37 cellular contexts compared by ENCODE assay signal in the genomic region with DNA sequence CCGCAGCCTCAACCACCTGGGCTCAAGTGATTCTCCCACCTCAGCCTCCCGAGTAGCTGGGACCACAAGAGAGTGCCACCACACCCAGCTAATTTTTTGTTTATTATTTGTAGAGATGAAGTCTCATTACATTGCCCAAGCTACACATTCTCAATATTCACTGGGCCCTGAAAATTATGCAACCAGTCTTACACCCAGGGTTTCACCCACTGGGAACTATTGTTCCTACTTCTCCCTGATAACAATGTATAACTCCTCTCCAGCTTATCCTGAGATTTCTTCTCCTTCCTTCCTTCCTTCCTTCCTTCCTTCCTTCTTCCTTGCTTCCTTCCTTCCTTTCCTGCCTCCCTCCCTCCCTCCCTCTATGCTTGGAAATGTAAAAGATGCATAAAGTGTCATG. TPM values are rescaled to one million over a fixed set of nuclear protein-coding genes. Genes with fewer than 3 reads are reported as not detected.
"Had no signal": no experiment of that assay in that cellular context is flagged by ENCODE, and none has a peak within 500 bp of the region (broad histone marks: within the 10 kb centered on the region; RNA-seq: fewer than 3 reads in every experiment).

No MANE protein-coding gene starts in this region.

- ATAC-seq: activated CD8-positive, alpha-beta T cell treated with anti-CD3 and anti-CD28 coated beads for 36 hours; activated naive CD4-positive, alpha-beta T cell treated with anti-CD3 and anti-CD28 coated beads, Interleukin-2, amount 50 U/mL, for 72 hours; activated T-cell treated with anti-CD3 and anti-CD28 coated beads, Interleukin-2, amount 50 U/mL, for 4 hours; activated T-cell treated with anti-CD3 and anti-CD28 coated beads, Interleukin-2, amount 50 U/mL, for 72 hours; activated T-helper 17 cell treated with anti-CD3 and anti-CD28 coated beads, Interleukin-2, amount 50 U/mL, for 72 hours had no signal

- H3K9me3 Mint-ChIP-seq: activated B cell treated with CpG ODN at 0.5 μM for 24 hours; activated CD4-positive, alpha-beta memory T cell treated with anti-CD3 and anti-CD28 coated beads for 36 hours; activated CD4-positive, alpha-beta T cell treated with anti-CD3 and anti-CD28 coated beads, Interleukin-2, amount 10 ng/mL, durations not matched to agents 24 days and 14 days; activated CD8-positive, alpha-beta T cell treated with anti-CD3 and anti-CD28 coated beads for 36 hours; activated naive CD4-positive, alpha-beta T cell treated with anti-CD3 and anti-CD28 coated beads for 36 hours; activated naive CD4-positive, alpha-beta T cell treated with anti-CD3 and anti-CD28 coated beads, Interleukin-2, amount 50 U/mL, for 72 hours; activated naive CD8-positive, alpha-beta T cell treated with anti-CD3 and anti-CD28 coated beads for 36 hours; activated T-cell treated with anti-CD3 and anti-CD28 coated beads, Interleukin-2, amount 50 U/mL, for 4 hours; activated T-cell treated with anti-CD3 and anti-CD28 coated beads, Interleukin-2, amount 50 U/mL, for 72 hours; activated T-helper 1 cell treated with anti-CD3 and anti-CD28 coated beads, Interleukin-12 subunit alpha, Interleukin-12 subunit beta, Interleukin-2, Interleukin-4 antibody, amounts not matched to agents 30 ng/mL and 10 ng/mL and 1 ng/mL, durations not matched to agents 14 hours and 24 hours and 36 hours; activated T-helper 17 cell treated with anti-CD3 and anti-CD28 coated beads, Interleukin-2, amount 50 U/mL, for 72 hours; brain; central memory CD8-positive, alpha-beta T cell; T-helper 1 cell treated with Interleukin-12 subunit alpha and Interleukin-12 subunit beta and Interleukin-4 antibody, amounts not matched to agents 30 μg/mL and 1 μg/mL, for 36 hours; T-helper 2 cell treated with Interferon-gamma antibody and Interleukin-4, amounts not matched to agents 5 μg/mL and 100 μg/mL, for 36 hours had no signal

- H3K27ac ChIP-seq: adrenal gland, cardiac muscle cell, VCaP had no signal

- H3K36me3 Mint-ChIP-seq: activated CD4-positive, alpha-beta memory T cell treated with anti-CD3 and anti-CD28 coated beads for 36 hours; activated naive CD4-positive, alpha-beta T cell treated with anti-CD3 and anti-CD28 coated beads, Interleukin-2, amount 50 U/mL, for 72 hours; activated naive CD8-positive, alpha-beta T cell treated with anti-CD3 and anti-CD28 coated beads for 36 hours; brain had no signal

- H3K4me3 ChIP-seq: adrenal gland, cardiac muscle cell had no signal

- H3K4me1 Mint-ChIP-seq: activated B cell treated with CpG ODN at 0.5 μM for 24 hours; activated T-helper 17 cell treated with anti-CD3 and anti-CD28 coated beads, Interleukin-2, amount 50 U/mL, for 72 hours had no signal

- H3K4me1 ChIP-seq: adrenal gland had no signal

- H3K27ac Mint-ChIP-seq: activated B cell treated with CpG ODN at 0.5 μM for 24 hours; activated CD4-positive, alpha-beta memory T cell treated with anti-CD3 and anti-CD28 coated beads for 36 hours; activated CD4-positive, alpha-beta T cell treated with anti-CD3 and anti-CD28 coated beads, Interleukin-2, amount 10 ng/mL, durations not matched to agents 24 days and 14 days; activated CD8-positive, alpha-beta T cell treated with anti-CD3 and anti-CD28 coated beads for 36 hours; activated naive CD4-positive, alpha-beta T cell treated with anti-CD3 and anti-CD28 coated beads for 36 hours; activated naive CD4-positive, alpha-beta T cell treated with anti-CD3 and anti-CD28 coated beads, Interleukin-2, amount 50 U/mL, for 72 hours; activated naive CD8-positive, alpha-beta T cell treated with anti-CD3 and anti-CD28 coated beads for 36 hours; activated T-cell treated with anti-CD3 and anti-CD28 coated beads, Interleukin-2, amount 50 U/mL, for 72 hours; activated T-helper 1 cell treated with anti-CD3 and anti-CD28 coated beads, Interleukin-12 subunit alpha, Interleukin-12 subunit beta, Interleukin-2, Interleukin-4 antibody, amounts not matched to agents 30 ng/mL and 10 ng/mL and 1 ng/mL, durations not matched to agents 14 hours and 24 hours and 36 hours; activated T-helper 17 cell treated with anti-CD3 and anti-CD28 coated beads, Interleukin-2, amount 50 U/mL, for 72 hours; brain; T-helper 1 cell treated with Interleukin-12 subunit alpha and Interleukin-12 subunit beta and Interleukin-4 antibody, amounts not matched to agents 30 μg/mL and 1 μg/mL, for 36 hours; T-helper 2 cell treated with Interferon-gamma antibody and Interleukin-4, amounts not matched to agents 5 μg/mL and 100 μg/mL, for 36 hours had no signal

- H3K4me3 Mint-ChIP-seq: activated B cell treated with CpG ODN at 0.5 μM for 24 hours; activated CD4-positive, alpha-beta memory T cell treated with anti-CD3 and anti-CD28 coated beads for 36 hours; activated CD4-positive, alpha-beta T cell treated with anti-CD3 and anti-CD28 coated beads, Interleukin-2, amount 10 ng/mL, durations not matched to agents 24 days and 14 days; activated CD8-positive, alpha-beta T cell treated with anti-CD3 and anti-CD28 coated beads for 36 hours; activated naive CD4-positive, alpha-beta T cell treated with anti-CD3 and anti-CD28 coated beads for 36 hours; activated naive CD8-positive, alpha-beta T cell treated with anti-CD3 and anti-CD28 coated beads for 36 hours; activated T-cell treated with anti-CD3 and anti-CD28 coated beads, Interleukin-2, amount 50 U/mL, for 4 hours; activated T-cell treated with anti-CD3 and anti-CD28 coated beads, Interleukin-2, amount 50 U/mL, for 72 hours; activated T-helper 1 cell treated with anti-CD3 and anti-CD28 coated beads, Interleukin-12 subunit alpha, Interleukin-12 subunit beta, Interleukin-2, Interleukin-4 antibody, amounts not matched to agents 30 ng/mL and 10 ng/mL and 1 ng/mL, durations not matched to agents 14 hours and 24 hours and 36 hours; activated T-helper 17 cell treated with anti-CD3 and anti-CD28 coated beads, Interleukin-2, amount 50 U/mL, for 72 hours; brain; central memory CD8-positive, alpha-beta T cell; T-helper 1 cell treated with Interleukin-12 subunit alpha and Interleukin-12 subunit beta and Interleukin-4 antibody, amounts not matched to agents 30 μg/mL and 1 μg/mL, for 36 hours; T-helper 2 cell treated with Interferon-gamma antibody and Interleukin-4, amounts not matched to agents 5 μg/mL and 100 μg/mL, for 36 hours had no signal

- H3K27me3 ChIP-seq: adrenal gland had no signal

- H3K27me3 Mint-ChIP-seq: activated CD4-positive, alpha-beta memory T cell treated with anti-CD3 and anti-CD28 coated beads for 36 hours; activated T-helper 17 cell treated with anti-CD3 and anti-CD28 coated beads, Interleukin-2, amount 50 U/mL, for 72 hours; central memory CD8-positive, alpha-beta T cell had no signal

- DNase-seq: activated B cell treated with CpG ODN at 0.5 μM for 24 hours; activated CD4-positive, alpha-beta memory T cell treated with anti-CD3 and anti-CD28 coated beads for 36 hours; activated CD4-positive, alpha-beta T cell treated with anti-CD3 and anti-CD28 coated beads for 4 hours; activated CD4-positive, alpha-beta T cell treated with anti-CD3 and anti-CD28 coated beads, Interleukin-2, amount 10 ng/mL, durations not matched to agents 24 days and 14 days; activated CD4-positive, alpha-beta T cell treated with anti-CD3 and anti-CD28 coated beads, Interleukin-2, amount 50 U/mL, for 1 hour; activated CD4-positive, alpha-beta T cell treated with anti-CD3 and anti-CD28 coated beads, Interleukin-2, amount 50 U/mL, for 4 hours; activated CD4-positive, CD25-positive, alpha-beta regulatory T cell treated with anti-CD3 and anti-CD28 coated beads, Interleukin-2, amount 50 U/mL, for 72 hours; activated CD8-positive, alpha-beta memory T cell treated with anti-CD3 and anti-CD28 coated beads, Interleukin-2, amount 50 U/mL, for 4 hours; activated CD8-positive, alpha-beta T cell treated with anti-CD3 and anti-CD28 coated beads for 36 hours; activated effector memory CD4-positive, alpha-beta T cell treated with anti-CD3 and anti-CD28 coated beads, Interleukin-2, amount 50 U/mL, for 16 hours; activated gamma-delta T cell treated with Interleukin-2 at 50 U/mL for 16 hours; activated naive CD4-positive, alpha-beta T cell; activated naive CD4-positive, alpha-beta T cell treated with anti-CD3 and anti-CD28 coated beads for 36 hours; activated naive CD4-positive, alpha-beta T cell treated with anti-CD3 and anti-CD28 coated beads, Interleukin-2, amount 50 U/mL, for 16 hours; activated naive CD8-positive, alpha-beta T cell treated with anti-CD3 and anti-CD28 coated beads for 36 hours; activated T-cell treated with anti-CD3 and anti-CD28 coated beads for 4 hours; activated T-cell treated with anti-CD3 and anti-CD28 coated beads, Interleukin-2, amount 50 U/mL, for 1 hour; activated T-cell treated with anti-CD3 and anti-CD28 coated beads, Interleukin-2, amount 50 U/mL, for 4 hours; activated T-cell treated with anti-CD3 and anti-CD28 coated beads, Interleukin-2, amount 50 U/mL, for 72 hours; adrenal gland; amniotic stem cell; aorta; T-helper 1 cell; T-helper 2 cell; T-helper 9 cell had no signal

- H3K36me3 ChIP-seq: adrenal gland, cardiac muscle cell had no signal

- H3K9me3 ChIP-seq: adrenal gland had no signal

RNA-seq across cellular contexts. Expression of gene VSIG8, which starts 11.1 kb away (rescaled TPM):
- total RNA-seq: activated B cell treated with CpG ODN at 0.5 μM for 24 hours; activated CD4-positive, alpha-beta memory T cell treated with anti-CD3 and anti-CD28 coated beads for 36 hours; activated CD4-positive, alpha-beta T cell treated with anti-CD3 and anti-CD28 coated beads, Interleukin-2, amount 10 ng/mL, durations not matched to agents 24 days and 14 days; activated CD8-positive, alpha-beta memory T cell treated with anti-CD3 and anti-CD28 coated beads for 36 hours; activated CD8-positive, alpha-beta T cell treated with anti-CD3 and anti-CD28 coated beads for 36 hours; activated naive CD4-positive, alpha-beta T cell treated with anti-CD3 and anti-CD28 coated beads for 36 hours; activated naive CD8-positive, alpha-beta T cell treated with anti-CD3 and anti-CD28 coated beads for 36 hours; activated T-cell treated with anti-CD3 and anti-CD28 coated beads, Interleukin-2, amount 50 U/mL, for 4 hours; activated T-cell treated with anti-CD3 and anti-CD28 coated beads, Interleukin-2, amount 50 U/mL, for 72 hours; activated T-helper 1 cell treated with anti-CD3 and anti-CD28 coated beads, Interleukin-12 subunit alpha, Interleukin-12 subunit beta, Interleukin-2, Interleukin-4 antibody, amounts not matched to agents 30 ng/mL and 10 ng/mL and 1 ng/mL, durations not matched to agents 14 hours and 24 hours and 36 hours; bronchial epithelial cell; cardiac muscle cell; chondrocyte had no signal

RNA-seq across cellular contexts. Expression of gene CFAP45, which starts 26.4 kb away (rescaled TPM):
- total RNA-seq: cardiac muscle cell had no signal

RNA-seq across cellular contexts. Expression of gene SLAMF8, which starts 46.9 kb away (rescaled TPM):
- total RNA-seq: bronchial epithelial cell, cardiac muscle cell, chondrocyte had no signal
